In the genomic region with DNA sequence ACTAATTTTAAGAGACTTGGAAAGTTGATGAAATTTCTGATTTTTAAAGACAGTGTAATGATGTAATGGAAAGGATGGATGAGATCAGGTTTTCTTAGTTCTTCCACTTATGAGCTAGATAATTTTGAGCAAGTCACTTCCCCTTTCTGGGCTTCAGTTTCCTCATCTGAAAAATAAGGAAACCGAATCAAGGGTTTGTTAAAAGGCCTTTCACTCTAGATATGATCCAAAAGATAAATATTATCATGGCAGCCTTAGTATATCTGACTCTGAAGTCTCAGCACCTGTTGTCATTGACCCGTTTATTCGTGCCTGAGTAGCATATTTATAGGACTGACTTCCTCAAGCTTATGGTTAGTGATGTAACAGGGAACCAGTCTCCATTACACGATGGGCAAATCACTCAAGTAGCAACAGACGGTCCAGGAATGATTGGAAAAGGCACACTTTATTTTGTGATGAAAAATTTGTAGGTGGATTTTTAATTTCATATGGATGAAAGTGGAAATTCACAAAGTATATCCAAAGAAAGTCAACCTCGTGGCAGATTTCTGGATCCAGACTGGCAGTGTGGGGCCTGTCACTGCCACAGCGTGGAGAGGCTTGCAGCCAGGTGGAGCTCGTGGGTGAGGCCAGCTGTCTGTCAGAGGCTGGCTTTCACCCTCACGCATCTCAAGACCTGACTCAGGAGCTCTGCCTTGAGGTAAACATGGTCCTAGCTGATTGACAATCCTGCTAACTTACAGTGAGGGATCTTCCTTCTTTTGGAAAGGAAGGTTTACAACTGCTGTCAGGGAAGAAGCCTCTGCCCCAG, we compare ENCODE assay signal across 8 cellular contexts.
DNase-seq lines count a peak whose midpoint lies in the region; ATAC-seq, FAIRE-seq and TF ChIP-seq lines count a peak whose summit lies in the region.

No MANE protein-coding gene starts in this region.

- TF ChIP-seq POLR2A in spleen (IDR thresholded peaks at IDR 0.05): no peak

- H3K4me1 ChIP-seq in spleen: peaks cover 0 to 54% (median 31%) of the 10 kb centered on the region in 6 donors
- H3K4me1 ChIP-seq in kidney (ENCODE audit: control insufficient read depth in 1 of 2, insufficient read depth in 1 of 2, low read depth in 1 of 2, low read length in 2 of 2): no peaks in the 10 kb centered on the region

- H3K9ac ChIP-seq in kidney (ENCODE audit: low read length in 2 of 2): no peak overlapping the region

- H3K27ac ChIP-seq in spleen (peak overlapping the region; percentile 30 to 89 (median 76)), kidney (ENCODE audit: low read depth in 2 of 2, low read length in 2 of 2) (no peak overlapping the region)

- H3K27me3 ChIP-seq in spleen (replicated peaks in 1 of 7): no peaks in the 10 kb centered on the region

- H3K36me3 Mint-ChIP-seq in activated T-cell treated with anti-CD3 and anti-CD28 coated beads, Interleukin-2, amount 50 U/mL, for 4 hours (ENCODE audit: insufficient read depth): no peaks in the 10 kb centered on the region

- no peaks in the 10 kb centered on the region for H3K36me3 ChIP-seq in spleen
- H3K36me3 ChIP-seq in kidney (ENCODE audit: control insufficient read depth in 1 of 2, insufficient read depth in 2 of 2, low read length in 2 of 2): no peaks in the 10 kb centered on the region

- no peak overlapping the region for H3K4me3 Mint-ChIP-seq in activated T-cell treated with anti-CD3 and anti-CD28 coated beads, Interleukin-2, amount 50 U/mL, for 4 hours

- no peaks in the 10 kb centered on the region for H3K9me3 Mint-ChIP-seq in activated T-cell treated with anti-CD3 and anti-CD28 coated beads, Interleukin-2, amount 50 U/mL, for 4 hours

- peak in 1 of 2 donors; percentile 54 for ATAC-seq in activated T-cell treated with anti-CD3 and anti-CD28 coated beads, Interleukin-2, amount 50 U/mL, for 4 hours
- peak; percentile 39 for ATAC-seq in HG02642 (IDR thresholded peaks at IDR 0.05; ENCODE audit: poor library complexity, unreplicated experiment)

- intact Hi-C loops in spleen (cut with DNase I; ENCODE audit: low total_unique reads) (no loop called here), kidney (cut with DNase I) (no loop called here)

- H3K9me3 ChIP-seq in spleen (no peaks in the 10 kb centered on the region), kidney (ENCODE audit: control insufficient read depth in 1 of 2, low read length in 2 of 2) (no peaks in the 10 kb centered on the region)

- H3K4me3 ChIP-seq in spleen (peak overlapping the region in 1 of 8 donors; percentile 58), kidney (ENCODE audit: low read length in 2 of 2) (no peak overlapping the region)

- peak in 6 of 11 experiments; percentile 9 to 41 (median 29) for TF ChIP-seq CTCF in spleen (IDR thresholded peaks at IDR 0.05 in 8 of 11, conservative IDR thresholded peaks at IDR 0.05 in 3 of 11)
- no peak for TF ChIP-seq CTCF in kidney (IDR thresholded peaks at IDR 0.05; ENCODE audit: borderline replicate concordance, extremely low read depth, insufficient read depth)

- 43 to 51% (median 45%) methylated on average over 9 of the region's 9 CpGs for WGBS in spleen, 5 donors

- DNase-seq in activated T-cell treated with anti-CD3 and anti-CD28 coated beads, Interleukin-2, amount 50 U/mL, for 4 hours: peak; percentile 27
- no peak for DNase-seq in activated T-cell treated with anti-CD3 and anti-CD28 coated beads for 4 hours
- peak; percentile 12 for DNase-seq in RPMI8226
- DNase-seq in spleen: peak; percentile 84
- no peak for DNase-seq in NCI-H226
- DNase-seq in NCI-H345 (lab: John Stamatoyannopoulos, UW): no peak
- no peak for DNase-seq in kidney

- no peaks in the 10 kb centered on the region for H3K27me3 Mint-ChIP-seq in activated T-cell treated with anti-CD3 and anti-CD28 coated beads, Interleukin-2, amount 50 U/mL, for 4 hours (ENCODE audit: low read depth)

- H3K4me1 Mint-ChIP-seq in activated T-cell treated with anti-CD3 and anti-CD28 coated beads, Interleukin-2, amount 50 U/mL, for 4 hours (ENCODE audit: low read depth): peaks cover 47% of the 10 kb centered on the region

- no peak for FAIRE-seq in kidney (lab: Jason Lieb, UNC)

Comparison
In these comparisons a context has a peak if more than half of its experiments do, and no peak if none do; other contexts are left out.
1. DNase-seq: peak in activated T-cell treated with anti-CD3 and anti-CD28 coated beads, Interleukin-2, amount 50 U/mL, for 4 hours (single experiment), RPMI8226 (single experiment) and spleen (single experiment); none in activated T-cell treated with anti-CD3 and anti-CD28 coated beads for 4 hours (single experiment), NCI-H226 (single experiment), NCI-H345 (single experiment) and kidney (single experiment).
2. H3K27ac ChIP-seq: peak in spleen (8 of 8); none in kidney (0 of 2).